Comparison of ENCODE assay signal across 20 cellular contexts in the genomic region with DNA sequence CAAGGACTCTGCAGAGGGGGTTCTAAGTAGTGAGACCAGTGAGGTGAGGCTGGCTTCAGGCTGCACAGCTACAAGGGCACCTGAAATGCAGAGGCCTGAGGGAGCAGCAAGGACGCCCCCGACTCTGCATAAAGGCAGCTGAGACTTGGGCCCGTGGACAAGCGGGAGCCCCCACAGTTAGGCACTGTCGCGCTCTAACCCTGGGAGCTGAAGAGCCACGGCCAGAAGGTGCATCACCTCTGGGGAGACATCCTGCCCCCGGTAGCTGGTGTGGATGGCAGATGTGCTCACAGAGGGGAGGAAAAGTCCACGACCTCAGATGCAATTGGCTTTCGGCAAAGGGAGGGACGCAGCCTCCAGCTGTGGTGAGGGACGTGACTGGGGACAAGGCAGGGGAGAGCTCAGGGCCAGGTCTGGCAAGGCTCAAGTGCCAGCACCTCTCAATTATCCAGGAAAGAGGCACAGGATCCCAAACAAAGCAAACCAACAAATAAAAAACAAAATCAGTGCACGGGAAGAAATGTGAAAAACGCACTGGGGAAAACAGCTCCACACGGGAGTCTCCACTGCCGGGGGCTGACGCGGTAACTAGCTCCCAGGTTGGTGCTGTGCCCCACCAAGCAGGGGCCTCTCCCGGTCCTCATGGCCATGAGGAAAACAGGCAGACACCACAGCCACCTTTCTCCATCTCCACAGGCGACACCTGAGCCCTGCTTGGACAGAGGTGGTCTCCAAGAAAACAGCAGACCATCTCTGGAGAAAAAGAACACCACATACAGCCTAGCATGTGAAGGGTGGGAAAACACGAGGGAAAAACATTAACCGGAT. TPM values are rescaled to one million over a fixed set of nuclear protein-coding genes. Genes with fewer than 3 reads are reported as not detected.
"Had no signal": no experiment of that assay in that cellular context is flagged by ENCODE, and none has a peak within 500 bp of the region (broad histone marks: within the 10 kb centered on the region; RNA-seq: fewer than 3 reads in every experiment).

No MANE protein-coding gene starts in this region.

- H3K4me3 ChIP-seq: body of pancreas, coronary artery, heart left ventricle, pancreas, tibial artery had no signal

- H3K27me3 ChIP-seq: body of pancreas, heart left ventricle, pancreas, tibial artery had no signal

- H3K4me1 ChIP-seq: body of pancreas, pancreas, tibial artery had no signal

- ATAC-seq: activated CD8-positive, alpha-beta T cell treated with anti-CD3 and anti-CD28 coated beads, Interleukin-2, amount 10 ng/mL, durations not matched to agents 7 days and 5 days; body of pancreas; pancreas; SK-N-SH treated with all-trans-retinoic acid at 6 μM for 48 hours had no signal

- H3K9me3 ChIP-seq: body of pancreas, pancreas, tibial artery had no signal

- DNase-seq: activated CD4-positive, alpha-beta T cell treated with anti-CD3 and anti-CD28 coated beads for 48 hours; activated CD4-positive, CD25-positive, alpha-beta regulatory T cell; activated CD8-positive, alpha-beta T cell treated with anti-CD3 and anti-CD28 coated beads, Interleukin-2, amount 10 ng/mL, durations not matched to agents 7 days and 5 days; activated naive CD4-positive, alpha-beta T cell treated with Interleukin-2 at 50 U/mL for 16 hours; activated T-cell treated with anti-CD3 and anti-CD28 coated beads, Interleukin-2, amount 50 U/mL, for 24 hours; body of pancreas; central memory CD4-positive, alpha-beta T cell; SIG-M5; stimulated activated CD4-positive, alpha-beta T cell treated with anti-CD3 and anti-CD28 coated beads, Interleukin-1b, Interleukin-23, amount 100 ng/mL, for 48 hours; stimulated activated naive CD4-positive, alpha-beta T cell treated with Interleukin-2 at 50 U/mL for 16 hours; substantia nigra; T-helper 1 cell; T-helper 9 cell had no signal

- H3K27ac ChIP-seq: body of pancreas, coronary artery, pancreas, tibial artery had no signal

RNA-seq across cellular contexts. Expression of gene PLPP2, which starts 23.0 kb away (rescaled TPM):
- total RNA-seq: activated CD8-positive, alpha-beta T cell treated with anti-CD3 and anti-CD28 coated beads, Interleukin-2, amount 10 ng/mL, durations not matched to agents 7 days and 5 days; activated naive CD8-positive, alpha-beta T cell treated with anti-CD3 and anti-CD28 coated beads, Interleukin-2, amount 10 ng/mL, durations not matched to agents 7 days and 5 days; activated T-helper 2 cell treated with anti-CD3 and anti-CD28 coated beads, Interferon-gamma antibody, Interleukin-2, Interleukin-4, amounts not matched to agents 10 μg/mL and 5 μg/mL and 100 μg/mL, durations not matched to agents 14 hours and 24 hours and 36 hours had no signal
